ENCODE assay signal across 8 cellular contexts in genomic region chr3:129316121-129317013, GRCh38. TPM values are rescaled to one million over a fixed set of nuclear protein-coding genes. Genes with fewer than 3 reads are reported as not detected.
DNase-seq lines count a peak whose midpoint lies in the region; ATAC-seq and TF ChIP-seq lines count a peak whose summit lies in the region.

No MANE protein-coding gene starts in this region.

- peak overlapping the region; percentile 93 for H3K27ac ChIP-seq in C4-2B
- H3K27ac ChIP-seq in SJSA1, result peak overlapping the region; percentile 88
- peak overlapping the region; percentile 58 to 97 (median 92) for H3K27ac ChIP-seq in gastroesophageal sphincter
- H3K27ac ChIP-seq in suprapubic skin, result peak overlapping the region; percentile 93

- peak; percentile 39 for ATAC-seq in GM19372 (IDR thresholded peaks at IDR 0.05; ENCODE audit: low read depth, unreplicated experiment)
- ATAC-seq in gastroesophageal sphincter, result peak; percentile 49

- TF ChIP-seq CTCF in C4-2B (conservative IDR thresholded peaks at IDR 0.05) (peak; percentile 91), gastroesophageal sphincter (IDR thresholded peaks at IDR 0.05) (peak in 3 of 4 experiments; percentile 42 to 76 (median 43)), suprapubic skin (IDR thresholded peaks at IDR 0.05) (peak in 1 of 2 donors; percentile 42)

- 0% methylated on average over 3 of the region's 81 CpGs; no CpG with 5 or more reads in 1 of the 2 donors for WGBS in gastroesophageal sphincter (ENCODE audit: low coverage in 1 of 2), 2 donors
- WGBS in suprapubic skin, result 1% methylated on average over 32 of the region's 81 CpGs

- H3K9me3 ChIP-seq in SJSA1 (replicated peaks) (no peaks in the 10 kb centered on the region), gastroesophageal sphincter (no peaks in the 10 kb centered on the region), suprapubic skin (no peaks in the 10 kb centered on the region)

- TF ChIP-seq EP300 in gastroesophageal sphincter (IDR thresholded peaks at IDR 0.05), result no peak
- TF ChIP-seq EP300 in suprapubic skin (IDR thresholded peaks at IDR 0.05), result no peak

- H3K27me3 ChIP-seq in SJSA1 (replicated peaks) (0 out of 2 replicates have a peak, but pooled peaks cover 3% of the 10 kb centered on the region), gastroesophageal sphincter (no peaks in the 10 kb centered on the region), suprapubic skin (no peaks in the 10 kb centered on the region)

- peak; percentile 99 to 100 for TF ChIP-seq POLR2A in gastroesophageal sphincter (IDR thresholded peaks at IDR 0.05)
- TF ChIP-seq POLR2A in suprapubic skin (IDR thresholded peaks at IDR 0.05), result peak; percentile 98 to 99

- peaks cover 18% of the 10 kb centered on the region for H3K36me3 ChIP-seq in SJSA1
- H3K36me3 ChIP-seq in gastroesophageal sphincter, result peaks cover 0 to 26% of the 10 kb centered on the region in 2 donors
- H3K36me3 ChIP-seq in suprapubic skin, result peaks cover 15% of the 10 kb centered on the region

- DNase-seq in Kasumi-1 (lab: John Stamatoyannopoulos, UW) (peak; percentile 70 to 76), SJSA1 (ENCODE audit: low read depth in 1 of 2, low spot score in 2 of 2) (peak; percentile 84 to 87), nucleus accumbens (lab: John Stamatoyannopoulos, UW) (peak in 55 of 56 donors; percentile 23 to 92 (median 80)), suprapubic skin (ENCODE audit: low spot score in 2 of 2) (peak; percentile 94)
- peak; percentile 89 for DNase-seq in activated naive CD4-positive, alpha-beta T cell treated with Interleukin-2 at 50 U/mL for 16 hours

- H3K4me1 ChIP-seq in SJSA1 (replicated peaks) (peaks cover 20% of the 10 kb centered on the region), gastroesophageal sphincter (peaks cover 0 to 34% (median 17%) of the 10 kb centered on the region in 3 donors), suprapubic skin (peaks cover 31% of the 10 kb centered on the region)

- peak overlapping the region; percentile 60 for H3K4me3 ChIP-seq in SJSA1
- H3K4me3 ChIP-seq in gastroesophageal sphincter, result peak overlapping the region; percentile 77 to 99
- peak overlapping the region; percentile 83 for H3K4me3 ChIP-seq in suprapubic skin

RNA-seq across cellular contexts. Expression of gene HMCES, which starts 37.7 kb away (rescaled TPM):
- 22.2 and 25.6 TPM in 2 replicates for total RNA-seq in SJSA1 (2014; rRNA removed; shearing (Covaris generic))
- total RNA-seq in gastroesophageal sphincter (10 to 100 TPM; 25.3 to 35.7 (median 30.2) TPM), suprapubic skin (10 to 100 TPM; 25.1 to 34.5 (median 32.7) TPM)

Comparison
In these comparisons a context has a peak if more than half of its experiments do, and no peak if none do; other contexts are left out.
1. Peak in every context shown above with its lines: DNase-seq, ATAC-seq, H3K4me3 ChIP-seq and H3K27ac ChIP-seq.